16 cellular contexts compared by ENCODE assay signal in the genomic region with DNA sequence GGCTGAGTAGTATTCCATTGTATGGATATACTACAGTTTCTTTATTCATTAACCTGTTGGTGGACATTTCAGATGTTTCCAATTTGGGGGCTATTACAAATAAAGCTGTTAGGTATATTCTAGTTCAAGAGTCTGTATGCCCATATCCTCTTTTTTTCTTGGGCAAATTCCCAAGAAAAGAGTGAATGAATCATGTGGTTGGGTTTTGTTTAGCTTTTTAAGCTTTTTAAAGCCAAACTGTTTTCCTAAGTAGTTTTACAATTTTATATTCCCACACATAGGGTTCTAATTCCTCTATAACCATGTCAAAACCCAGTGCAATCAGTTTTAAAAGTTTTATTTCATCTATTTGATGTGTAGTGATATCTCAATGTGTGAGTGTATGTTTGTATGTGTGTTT.
"Had no signal": no experiment of that assay in that cellular context is flagged by ENCODE, and none has a peak within 500 bp of the region (broad histone marks: within the 10 kb centered on the region; RNA-seq: fewer than 3 reads in every experiment).

No MANE protein-coding gene starts in this region.

- DNase-seq: activated B cell treated with CpG ODN at 0.5 μM for 24 hours; activated CD4-positive, alpha-beta memory T cell treated with anti-CD3 and anti-CD28 coated beads, Interleukin-2, amount 10 ng/mL, durations not matched to agents 7 days and 5 days; activated CD4-positive, alpha-beta T cell treated with anti-CD3 and anti-CD28 coated beads for 4 hours; activated CD8-positive, alpha-beta memory T cell treated with anti-CD3 and anti-CD28 coated beads, Interleukin-2, amount 10 ng/mL, durations not matched to agents 7 days and 5 days; activated naive CD4-positive, alpha-beta T cell; activated naive CD8-positive, alpha-beta T cell treated with anti-CD3 and anti-CD28 coated beads for 36 hours; left cardiac atrium; midbrain; occipital lobe; posterior cingulate gyrus; stimulated activated naive B cell treated with anti-CD40 and anti-IgM and Interleukin-4, amounts not matched to agents 10 μg/mL and 1 μg/mL and 100 μg/mL, for 72 hours; upper lobe of right lung had no signal

- H3K27ac ChIP-seq: breast epithelium, coronary artery, hepatocyte, upper lobe of right lung had no signal

- H3K36me3 ChIP-seq: breast epithelium, upper lobe of right lung had no signal

- H2AFZ ChIP-seq: hepatocyte had no signal

- H3K4me2 ChIP-seq: hepatocyte had no signal

- H3K9me3 ChIP-seq: breast epithelium, upper lobe of right lung had no signal

- H3K27me3 ChIP-seq: breast epithelium, hepatocyte, upper lobe of right lung had no signal

- H3K4me3 ChIP-seq: breast epithelium, coronary artery, hepatocyte, lung, upper lobe of right lung had no signal

- H3K4me1 ChIP-seq: breast epithelium had no signal

- ATAC-seq: activated CD8-positive, alpha-beta memory T cell treated with anti-CD3 and anti-CD28 coated beads, Interleukin-2, amount 10 ng/mL, durations not matched to agents 7 days and 5 days; left cardiac atrium; stimulated activated naive B cell treated with anti-CD40 and anti-IgM and Interleukin-4, amounts not matched to agents 10 μg/mL and 1 μg/mL and 100 μg/mL, for 72 hours; upper lobe of right lung had no signal

- H3K79me2 ChIP-seq: hepatocyte had no signal
